2 cellular contexts compared by ENCODE assay signal in genomic region chr15:69855172-69855562, GRCh38.
TF ChIP-seq lines count a peak whose summit lies in the region.

No MANE protein-coding gene starts in this region.

TF ChIP-seq in GM23338, 12 proteins besides CTCF, POLR2A, EP300 and RAD21:
- TF ChIP-seq JUNB (IDR thresholded peaks at IDR 0.05; ENCODE audit: unreplicated experiment) (no peak), POLR2AphosphoS5 (IDR thresholded peaks at IDR 0.05; ENCODE audit: low read depth) (no peak), ZNF462 (CRISPR knock-in tag; IDR thresholded peaks at IDR 0.05) (no peak), ZNF331 (CRISPR knock-in tag; IDR thresholded peaks at IDR 0.05; ENCODE audit: low read depth) (no peak), ZNF114 (CRISPR knock-in tag; IDR thresholded peaks at IDR 0.05) (no peak), CREB1 (CRISPR knock-in tag; IDR thresholded peaks at IDR 0.05; ENCODE audit: low read depth) (no peak), NANOG (IDR thresholded peaks at IDR 0.05; ENCODE audit: borderline replicate concordance) (no peak), EZH2 (IDR thresholded peaks at IDR 0.05; ENCODE audit: low read depth, unreplicated experiment) (no peak)

TF ChIP-seq in SK-N-SH treated with all-trans-retinoic acid at 6 μM for 48 hours, 23 proteins besides CTCF, POLR2A, EP300 and RAD21:
- TF ChIP-seq TCF4 (CRISPR knock-in tag; IDR thresholded peaks at IDR 0.05; ENCODE audit: borderline replicate concordance) (peak; percentile 43; the same call in 1 of the 2 replicates), ARNTL (CRISPR knock-in tag; IDR thresholded peaks at IDR 0.05; ENCODE audit: borderline replicate concordance, low read depth) (no peak), ZFP30 (CRISPR knock-in tag; IDR thresholded peaks at IDR 0.05) (no peak)
TF ChIP-seq in SK-N-SH treated with all-trans-retinoic acid at 6 μM for 48 hours: peak in this region for 1.
